In genomic region chr2:148719941-148720436, GRCh38 we compare ENCODE assay signal across 1 cellular context.
TF ChIP-seq lines count a peak whose summit lies in the region.

No MANE protein-coding gene starts in this region.

TF ChIP-seq in WTC11, 78 proteins besides CTCF, POLR2A, EP300 and RAD21 (continued from another document):
- TF ChIP-seq IRF1 (CRISPR knock-in tag; IDR thresholded peaks at IDR 0.05): no peak
